16 cellular contexts compared by ENCODE assay signal in the genomic region with DNA sequence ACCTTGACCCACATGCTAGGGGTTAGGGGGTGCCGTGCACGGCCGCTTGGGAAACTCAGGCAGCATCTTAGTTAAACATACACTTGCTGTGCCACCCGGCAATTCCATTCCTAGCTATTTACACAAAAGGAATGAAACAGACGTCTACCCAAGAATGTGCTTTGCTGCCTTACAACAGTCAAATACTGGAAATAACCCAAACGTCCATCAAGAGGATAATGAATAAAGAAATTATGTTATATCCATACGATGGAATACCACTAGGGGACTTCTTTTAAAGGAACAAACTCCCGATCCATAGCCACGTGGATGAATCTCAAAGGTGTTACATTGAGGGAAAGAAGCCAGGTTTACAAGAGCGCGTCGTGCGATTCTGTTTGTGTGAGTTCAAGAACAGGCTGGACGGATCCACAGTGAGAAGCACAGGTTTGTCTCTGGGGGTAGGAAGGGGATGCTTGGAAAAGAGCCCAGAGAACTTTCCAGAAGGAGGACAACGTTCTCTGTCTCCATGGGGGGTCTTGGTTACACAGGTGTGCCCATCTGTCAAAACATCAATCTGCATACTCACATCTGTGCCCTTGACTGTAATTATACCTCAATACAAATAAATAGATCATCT. TPM values are rescaled to one million over a fixed set of nuclear protein-coding genes. Genes with fewer than 3 reads are reported as not detected.
A peak's percentile ranks its signal among the peaks of the same experiment; 100 is the strongest.
DNase-seq lines count a peak whose midpoint lies in the region; ATAC-seq and TF ChIP-seq lines count a peak whose summit lies in the region.
"Had no signal": no experiment of that assay in that cellular context is flagged by ENCODE, and none has a peak within 500 bp of the region (broad histone marks: within the 10 kb centered on the region; RNA-seq: fewer than 3 reads in every experiment).

No MANE protein-coding gene starts in this region.

- peaks cover 68% of the 10 kb centered on the region for H3K4me1 Mint-ChIP-seq in brain
- H3K4me1 Mint-ChIP-seq in nephron progenitor cell, result peaks cover 76% of the 10 kb centered on the region
- H3K4me1 Mint-ChIP-seq in T-cell, result peaks cover 8 to 11% (median 9%) of the 10 kb centered on the region in 3 donors

- POLR2A ChIA-PET in T-cell (lab: Charles Lee), result no interaction called here

- no peak overlapping the region for H3K9ac ChIP-seq in BLaER1 treated with 17β-estradiol and CSF1 and Interleukin-3, amounts not matched to agents 10 nM and 100 nM
- H3K9ac ChIP-seq: KMS-11 had no signal

- H3K36me3 Mint-ChIP-seq in brain (no peaks in the 10 kb centered on the region), nephron progenitor cell (ENCODE audit: low read depth) (no peaks in the 10 kb centered on the region), T-cell (no peaks in the 10 kb centered on the region)
- H3K36me3 Mint-ChIP-seq: CD8-positive, alpha-beta T cell; immature natural killer cell had no signal

- ATAC-seq in T-cell (replicated peaks in 1 of 4) (no peak), HG03439 (IDR thresholded peaks at IDR 0.05; ENCODE audit: unreplicated experiment) (no peak), gastrocnemius medialis (no peak)
- ATAC-seq: activated CD8-positive, alpha-beta T cell treated with anti-CD3 and anti-CD28 coated beads for 36 hours; CD8-positive, alpha-beta T cell; mucosa of descending colon had no signal

- DNase-seq in NCI-H1436 (lab: John Stamatoyannopoulos, UW) (peak; percentile 40), nephron progenitor cell (no peak), T-cell (no peak), gastrocnemius medialis (no peak)
- no peak for DNase-seq in activated CD4-positive, alpha-beta T cell treated with anti-CD3 and anti-CD28 coated beads, Interleukin-2, amount 50 U/mL, for 4 hours
- DNase-seq: activated CD8-positive, alpha-beta T cell treated with anti-CD3 and anti-CD28 coated beads for 36 hours; activated naive CD4-positive, alpha-beta T cell; CD8-positive, alpha-beta T cell; immature natural killer cell had no signal

- TF ChIP-seq POLR2A in gastrocnemius medialis (IDR thresholded peaks at IDR 0.05), result no peak

- in situ Hi-C loops in gastrocnemius medialis (cut with MboI; ENCODE audit: low sequenced_read_pairs in 4 of 4), result no loop called here

- peaks cover 0 to 21% (median 12%) of the 10 kb centered on the region in 10 experiments; a peak in 16 of 20 replicates for H3K4me1 ChIP-seq in BLaER1 treated with 17β-estradiol and CSF1 and Interleukin-3, amounts not matched to agents 10 nM and 100 nM
- H3K4me1 ChIP-seq in gastrocnemius medialis, result no peaks in the 10 kb centered on the region

- H3K27me3 ChIP-seq in BLaER1 treated with 17β-estradiol and CSF1 and Interleukin-3, amounts not matched to agents 10 nM and 100 nM, result no peaks in the 10 kb centered on the region
- no peaks in the 10 kb centered on the region for H3K27me3 ChIP-seq in gastrocnemius medialis

- H3K27me3 Mint-ChIP-seq in brain (no peaks in the 10 kb centered on the region), nephron progenitor cell (ENCODE audit: low read depth, poor library complexity) (peaks cover 8% of the 10 kb centered on the region), T-cell (no peaks in the 10 kb centered on the region)
- H3K27me3 Mint-ChIP-seq: activated CD8-positive, alpha-beta T cell treated with anti-CD3 and anti-CD28 coated beads for 36 hours; central memory CD8-positive, alpha-beta T cell; stimulated activated naive CD8-positive, alpha-beta T cell treated with anti-CD3 and anti-CD28 coated beads, Interleukin-15, Interleukin-2, amounts not matched to agents 100 ng/mL and 50 ng/mL, for 24 hours had no signal

- peak overlapping the region in 7 of 11 experiments; percentile 11 to 38 (median 26); a peak in 5 of 22 replicates for H3K4me2 ChIP-seq in BLaER1 treated with 17β-estradiol and CSF1 and Interleukin-3, amounts not matched to agents 10 nM and 100 nM
- H3K4me2 ChIP-seq: KMS-11 had no signal

- intact Hi-C loops in gastrocnemius medialis (cut with DNase I; ENCODE audit: low total_unique reads), result no loop called here

- H3K4me3 Mint-ChIP-seq in brain, result peak overlapping the region in 3 of 5 experiments; percentile 11 to 42 (median 42)
- H3K4me3 Mint-ChIP-seq in nephron progenitor cell, result no peak overlapping the region
- no peak overlapping the region for H3K4me3 Mint-ChIP-seq in T-cell
- H3K4me3 Mint-ChIP-seq: activated CD8-positive, alpha-beta T cell treated with anti-CD3 and anti-CD28 coated beads for 36 hours; CD8-positive, alpha-beta T cell; central memory CD8-positive, alpha-beta T cell; immature natural killer cell; stimulated activated naive CD8-positive, alpha-beta T cell treated with anti-CD3 and anti-CD28 coated beads, Interleukin-15, Interleukin-2, amounts not matched to agents 100 ng/mL and 50 ng/mL, for 24 hours had no signal

- TF ChIP-seq CTCF in brain (conservative IDR thresholded peaks at IDR 0.05), result no peak
- TF ChIP-seq CTCF in nephron progenitor cell (IDR thresholded peaks at IDR 0.05), result no peak
- no peak for TF ChIP-seq CTCF in gastrocnemius medialis (IDR thresholded peaks at IDR 0.05 in 4 of 5, conservative IDR thresholded peaks at IDR 0.05 in 1 of 5)

- H3K4me3 ChIP-seq in BLaER1 treated with 17β-estradiol and CSF1 and Interleukin-3, amounts not matched to agents 10 nM and 100 nM, result no peak overlapping the region
- H3K4me3 ChIP-seq in gastrocnemius medialis, result no peak overlapping the region
- H3K4me3 ChIP-seq: mucosa of descending colon had no signal

- H3K9me3 ChIP-seq in BLaER1 treated with 17β-estradiol and CSF1 and Interleukin-3, amounts not matched to agents 10 nM and 100 nM (replicated peaks in 1 of 11), result no peaks in the 10 kb centered on the region; a peak in 1 of 22 replicates
- H3K9me3 ChIP-seq in gastrocnemius medialis, result no peaks in the 10 kb centered on the region
- H3K9me3 ChIP-seq: mucosa of descending colon had no signal

- H3K9me3 Mint-ChIP-seq in brain (peaks cover 0 to 3% (median 0%) of the 10 kb centered on the region in 5 experiments), nephron progenitor cell (no peaks in the 10 kb centered on the region), T-cell (peaks cover 0 to 3% (median 0%) of the 10 kb centered on the region in 3 donors)
- H3K9me3 Mint-ChIP-seq: activated CD8-positive, alpha-beta T cell treated with anti-CD3 and anti-CD28 coated beads for 36 hours; CD8-positive, alpha-beta T cell; immature natural killer cell had no signal

- H4K20me1 ChIP-seq in BLaER1 treated with 17β-estradiol and CSF1 and Interleukin-3, amounts not matched to agents 10 nM and 100 nM, result peaks cover 0 to 53% (median 0%) of the 10 kb centered on the region in 11 experiments; a peak in 4 of 22 replicates

- H3K36me3 ChIP-seq in BLaER1 treated with 17β-estradiol and CSF1 and Interleukin-3, amounts not matched to agents 10 nM and 100 nM, result no peaks in the 10 kb centered on the region
- no peaks in the 10 kb centered on the region for H3K36me3 ChIP-seq in gastrocnemius medialis

- H3K27ac ChIP-seq in BLaER1 treated with 17β-estradiol and CSF1 and Interleukin-3, amounts not matched to agents 10 nM and 100 nM, result no peak overlapping the region
- H3K27ac ChIP-seq in gastrocnemius medialis, result no peak overlapping the region
- H3K27ac ChIP-seq: KMS-11 had no signal

- CTCF ChIA-PET in T-cell (lab: Charles Lee), result no interaction called here

- H3K27ac Mint-ChIP-seq in brain (peak overlapping the region; percentile 51 to 94 (median 92)), nephron progenitor cell (peak overlapping the region; percentile 70), T-cell (no peak overlapping the region)
- H3K27ac Mint-ChIP-seq: activated CD8-positive, alpha-beta T cell treated with anti-CD3 and anti-CD28 coated beads for 36 hours; CD8-positive, alpha-beta T cell; stimulated activated naive CD8-positive, alpha-beta T cell treated with anti-CD3 and anti-CD28 coated beads, Interleukin-15, Interleukin-2, amounts not matched to agents 100 ng/mL and 50 ng/mL, for 24 hours had no signal

RNA-seq across cellular contexts. Expression of gene STK32C, which starts 41.8 kb away (rescaled TPM):
- 72.6 TPM for polyA plus RNA-seq in brain (ENCODE audit: insufficient read depth, low read depth, low replicate concordance)
- 10 to 100 TPM in 3 of 5 donors, 1 to 10 TPM in 2; 5.8 to 16.4 (median 12.2) TPM for total RNA-seq in T-cell
- 10 to 100 TPM in 1 of 4 donors, 1 to 10 TPM in 3; 3.7 to 13.9 (median 6.7) TPM for total RNA-seq in gastrocnemius medialis

Comparison
In these comparisons a context has a peak if more than half of its experiments do, and no peak if none do; other contexts are left out.
1. H3K27ac Mint-ChIP-seq: peak in brain (5 of 5) and nephron progenitor cell (single experiment); none in T-cell (0 of 2).
2. H3K4me3 Mint-ChIP-seq: peak in brain (3 of 5); none in nephron progenitor cell (single experiment) and T-cell (0 of 3).